20 cellular contexts compared by ENCODE assay signal in genomic region chr7:51249991-51250390, GRCh38.
DNase-seq lines count a peak whose midpoint lies in the region; ATAC-seq, FAIRE-seq and TF ChIP-seq lines count a peak whose summit lies in the region.
"Had no signal": no experiment of that assay in that cellular context is flagged by ENCODE, and none has a peak within 500 bp of the region (broad histone marks: within the 10 kb centered on the region; RNA-seq: fewer than 3 reads in every experiment).

No MANE protein-coding gene starts in this region.

- no peaks in the 10 kb centered on the region for H3K9me2 ChIP-seq in HCT116 (ENCODE audit: insufficient read depth)

- H3K4me1 ChIP-seq in HCT116 (ENCODE audit: control insufficient read depth in 1 of 2, insufficient read depth in 2 of 2, low read length in 2 of 2) (peaks cover 19 to 34% of the 10 kb centered on the region in 2 experiments), kidney (ENCODE audit: control insufficient read depth in 1 of 2, insufficient read depth in 1 of 2, low read depth in 1 of 2, low read length in 2 of 2) (peaks cover 0 to 4% of the 10 kb centered on the region in 2 donors), smooth muscle cell (ENCODE audit: low read depth) (no peaks in the 10 kb centered on the region), adrenal gland (replicated peaks in 1 of 2) (no peaks in the 10 kb centered on the region)

- H4K20me1 ChIP-seq in HCT116 (ENCODE audit: insufficient read depth) (no peaks in the 10 kb centered on the region), smooth muscle cell (ENCODE audit: low read depth) (no peaks in the 10 kb centered on the region)

- POLR2A ChIA-PET in HCT116 (lab: Charles Lee): no interaction called here

- H3K9me3 ChIP-seq in HCT116 (ENCODE audit: control insufficient read depth in 1 of 2, insufficient read depth in 1 of 2, low read depth in 1 of 2, low read length in 2 of 2) (no peaks in the 10 kb centered on the region), kidney (ENCODE audit: control insufficient read depth in 1 of 2, low read length in 2 of 2) (no peaks in the 10 kb centered on the region), smooth muscle cell (replicated peaks; ENCODE audit: low read depth) (no peaks in the 10 kb centered on the region), adrenal gland (replicated peaks in 1 of 3) (no peaks in the 10 kb centered on the region)

- TF ChIP-seq RAD21 in HCT116 (IDR thresholded peaks at IDR 0.05; ENCODE audit: low read depth): no peak

- no TSS peak for BruUV-seq in HCT116 (replicated peaks; lab: Mats Ljungman, UMichigan)

- RAD21 ChIA-PET in HCT116 (lab: Charles Lee; ENCODE audit: low non-redundant PET in 1 of 2, low total read pairs in 2 of 2, uncharacterized antibody in 2 of 2, unreplicated experiment in 2 of 2): no interaction called here

- FAIRE-seq in kidney (lab: Jason Lieb, UNC): no peak
- FAIRE-seq: GM18507 had no signal

- ATAC-seq in HCT116 (0 out of 2 replicates have a peak, but pooled peaks have one; percentile 37), left lobe of liver (peak; percentile 33), omental fat pad (ENCODE audit: low FRiP score) (no peak)

- 97% methylated on average over 3 of the region's 3 CpGs for WGBS in smooth muscle cell (ENCODE audit: low lambda C conversion rate)
- 85 to 96% (median 91%) methylated on average over 3 of the region's 3 CpGs for WGBS in adrenal gland, 4 donors

- H3K79me2 ChIP-seq in HCT116 (ENCODE audit: insufficient read depth, low read length) (no peaks in the 10 kb centered on the region), smooth muscle cell (ENCODE audit: low read depth) (peaks cover 11% of the 10 kb centered on the region)

- H3K4me3 ChIP-seq in HCT116 (replicated peaks in 1 of 2; ENCODE audit: low read depth in 1 of 2, low read length in 2 of 2) (no peak overlapping the region), dorsolateral prefrontal cortex (no peak overlapping the region), kidney (ENCODE audit: low read length in 2 of 2) (no peak overlapping the region), smooth muscle cell (no peak overlapping the region), adrenal gland (no peak overlapping the region)
- H3K4me3 ChIP-seq: GM23248 had no signal

- H3K36me3 ChIP-seq in HCT116 (ENCODE audit: control insufficient read depth in 1 of 2, insufficient read depth in 2 of 2, low read length in 2 of 2) (no peaks in the 10 kb centered on the region), kidney (ENCODE audit: control insufficient read depth in 1 of 2, insufficient read depth in 2 of 2, low read length in 2 of 2) (no peaks in the 10 kb centered on the region), smooth muscle cell (ENCODE audit: low read depth) (no peaks in the 10 kb centered on the region), adrenal gland (replicated peaks in 1 of 2) (no peaks in the 10 kb centered on the region)

- TF ChIP-seq POLR2A in HCT116 (IDR thresholded peaks at IDR 0.05; ENCODE audit: borderline replicate concordance, extremely low read depth, insufficient read depth, insufficient read length) (no peak), adrenal gland (IDR thresholded peaks at IDR 0.05) (no peak)

- DNase-seq in HCT116 (ENCODE audit: low read depth, low spot score) (no peak), dorsolateral prefrontal cortex (no peak), left lobe of liver (ENCODE audit: low spot score) (no peak), substantia nigra (lab: John Stamatoyannopoulos, UW) (peak in 1 of 49 donors; percentile 31), omental fat pad (ENCODE audit: low spot score) (no peak), kidney (no peak), smooth muscle cell (lab: John Stamatoyannopoulos, UW; ENCODE audit: unreplicated experiment) (no peak), adrenal gland (no peak)
- DNase-seq: 8988T, DMS53, GM23248, H7, MM.1S, NCI-H2029, NCI-H446 treated with DMSO at 0.1 percent for 48 hours, NCI-H526, RPMI8226, SHP77 had no signal

- H3K27me3 ChIP-seq in HCT116 (ENCODE audit: insufficient read depth, low read length) (no peaks in the 10 kb centered on the region), dorsolateral prefrontal cortex (no peaks in the 10 kb centered on the region), smooth muscle cell (ENCODE audit: low read depth) (no peaks in the 10 kb centered on the region), adrenal gland (no peaks in the 10 kb centered on the region)

- H3K27ac ChIP-seq in HCT116 (ENCODE audit: low read depth, low read length): no peak overlapping the region
- H3K27ac ChIP-seq in dorsolateral prefrontal cortex: peak overlapping the region in 57 of 59 donors; percentile 18 to 100 (median 92)
- peak overlapping the region; percentile 19 for H3K27ac ChIP-seq in substantia nigra (ENCODE audit: low read depth, low read length, poor library complexity, severe bottlenecking)
- no peak overlapping the region for H3K27ac ChIP-seq in kidney (ENCODE audit: low read depth in 2 of 2, low read length in 2 of 2)
- H3K27ac ChIP-seq in smooth muscle cell (ENCODE audit: low read depth): no peak overlapping the region
- H3K27ac ChIP-seq in adrenal gland: no peak overlapping the region
- H3K27ac ChIP-seq: GM23248, KMS-11 had no signal

- no peak overlapping the region for H3K4me2 ChIP-seq in HCT116 (ENCODE audit: low read length)
- no peak overlapping the region for H3K4me2 ChIP-seq in smooth muscle cell
- H3K4me2 ChIP-seq: KMS-11 had no signal

- H3K9ac ChIP-seq in HCT116 (ENCODE audit: low read length): no peak overlapping the region
- no peak overlapping the region for H3K9ac ChIP-seq in kidney (ENCODE audit: low read length in 2 of 2)
- no peak overlapping the region for H3K9ac ChIP-seq in smooth muscle cell (ENCODE audit: low read depth)
- H3K9ac ChIP-seq: GM23248, KMS-11 had no signal

- CTCF ChIA-PET in HCT116 (lab: Charles Lee): interaction anchor here (1.2 to 1.5 kb wide), 2 partner anchors 87 to 117 kb away, joined by 3 to 7 read pairs; no protein-coding TSS in a partner anchor

- no peak overlapping the region for H2AFZ ChIP-seq in HCT116 (ENCODE audit: low read depth, low read length, poor library complexity, severe bottlenecking)
- H2AFZ ChIP-seq in smooth muscle cell (ENCODE audit: low read depth): no peak overlapping the region
- H2AFZ ChIP-seq: GM23248 had no signal

- no peaks in the 10 kb centered on the region for H3F3A ChIP-seq in smooth muscle cell (ENCODE audit: low read depth)

- no peak for TF ChIP-seq CTCF in HCT116 (IDR thresholded peaks at IDR 0.05 in 2 of 3, conservative IDR thresholded peaks at IDR 0.05 in 1 of 3; ENCODE audit: borderline replicate concordance in 1 of 3, insufficient read depth in 1 of 3, low read depth in 2 of 3, low read length in 2 of 3)
- TF ChIP-seq CTCF in dorsolateral prefrontal cortex (IDR thresholded peaks at IDR 0.05 in 54 of 56, conservative IDR thresholded peaks at IDR 0.05 in 2 of 56; ENCODE audit: low read depth in 1 of 56, partially characterized antibody in 56 of 56): peak in 5 of 56 donors; percentile 14 to 22 (median 19)
- no peak for TF ChIP-seq CTCF in omental fat pad (IDR thresholded peaks at IDR 0.05)
- TF ChIP-seq CTCF in kidney (IDR thresholded peaks at IDR 0.05; ENCODE audit: borderline replicate concordance, extremely low read depth, insufficient read depth): no peak
- TF ChIP-seq CTCF in smooth muscle cell (IDR thresholded peaks at IDR 0.05; ENCODE audit: borderline replicate concordance, insufficient read depth, poor library complexity, severe bottlenecking): no peak
- TF ChIP-seq CTCF in adrenal gland (IDR thresholded peaks at IDR 0.05): no peak

- intact Hi-C loops in HCT116 (cut with micrococcal nuclease): loop anchor here (5.0 kb wide), 1 partner anchor 117 kb away; no protein-coding TSS in a partner anchor
- intact Hi-C loops in dorsolateral prefrontal cortex (cut with DNase I): loop anchor here (5.0 to 10.0 kb wide), 4 partner anchors 65 to 115 kb away; partner anchors contain the start of gene COBL (in 1 of the 2)
- intact Hi-C loops in kidney (cut with DNase I): no loop called here
- intact Hi-C loops in adrenal gland (cut with DNase I): no loop called here

TF ChIP-seq in HCT116, 20 proteins besides CTCF, POLR2A, EP300 and RAD21:
- TF ChIP-seq, protein P1, sequence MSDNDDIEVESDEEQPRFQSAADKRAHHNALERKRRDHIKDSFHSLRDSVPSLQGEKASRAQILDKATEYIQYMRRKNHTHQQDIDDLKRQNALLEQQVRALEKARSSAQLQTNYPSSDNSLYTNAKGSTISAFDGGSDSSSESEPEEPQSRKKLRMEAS (IDR thresholded peaks at IDR 0.05): no peak
- TF ChIP-seq EZH2 (IDR thresholded peaks at IDR 0.05): no peak

Comparison
In these comparisons a context has a peak if more than half of its experiments do, and no peak if none do; other contexts are left out.
1. H3K27ac ChIP-seq: peak in dorsolateral prefrontal cortex (57 of 59) and substantia nigra (single experiment); none in HCT116 (single experiment), kidney (0 of 2), smooth muscle cell (single experiment) and adrenal gland (0 of 5).
2. intact Hi-C loops: an anchor here in HCT116 (5.0 kb wide) and dorsolateral prefrontal cortex (5.0 to 10.0 kb wide); none called in kidney and adrenal gland.